ENCODE assay signal across 9 cellular contexts in genomic region chr10:32038777-32039176, GRCh38.
"Had no signal": no experiment of that assay in that cellular context is flagged by ENCODE, and none has a peak within 500 bp of the region (broad histone marks: within the 10 kb centered on the region; RNA-seq: fewer than 3 reads in every experiment).

No MANE protein-coding gene starts in this region.

- H3K4me3 ChIP-seq: upper lobe of left lung had no signal

- DNase-seq: activated CD4-positive, alpha-beta memory T cell treated with anti-CD3 and anti-CD28 coated beads, Interleukin-2, amount 10 ng/mL, durations not matched to agents 7 days and 5 days; activated CD4-positive, alpha-beta T cell treated with anti-CD3 and anti-CD28 coated beads for 1 hour; activated CD8-positive, alpha-beta memory T cell treated with anti-CD3 and anti-CD28 coated beads, Interleukin-2, amount 50 U/mL, for 4 hours; central memory CD4-positive, alpha-beta T cell; hippocampal formation; nephron progenitor cell; stimulated activated CD4-positive, alpha-beta T cell treated with anti-CD3 and anti-CD28 coated beads, Interleukin-4, amount 100 ng/mL, for 1 hour; SW 1271; upper lobe of left lung had no signal

- H3K9me3 ChIP-seq: upper lobe of left lung had no signal

- H3K27ac ChIP-seq: upper lobe of left lung had no signal

- H3K27me3 ChIP-seq: upper lobe of left lung had no signal
